ENCODE assay signal across 10 cellular contexts in genomic region chr3:36989000-36989399, GRCh38. TPM values are rescaled to one million over a fixed set of nuclear protein-coding genes. Genes with fewer than 3 reads are reported as not detected.
DNase-seq lines count a peak whose midpoint lies in the region; ATAC-seq and TF ChIP-seq lines count a peak whose summit lies in the region.
"Had no signal": no experiment of that assay in that cellular context is flagged by ENCODE, and none has a peak within 500 bp of the region (broad histone marks: within the 10 kb centered on the region; RNA-seq: fewer than 3 reads in every experiment).

No MANE protein-coding gene starts in this region.

- peaks cover 51% of the 10 kb centered on the region for H3K4me1 Mint-ChIP-seq in activated T-cell treated with anti-CD3 and anti-CD28 coated beads, Interleukin-2, amount 50 U/mL, for 24 hours (ENCODE audit: low read depth)
- peaks cover 27% of the 10 kb centered on the region for H3K4me1 Mint-ChIP-seq in glutamatergic neuron (ENCODE audit: low read depth, unreplicated experiment)
- peaks cover 29% of the 10 kb centered on the region for H3K4me1 Mint-ChIP-seq in stimulated activated effector memory CD8-positive, alpha-beta T cell treated with anti-CD3 and anti-CD28 coated beads, Interleukin-12 subunit alpha, Interleukin-12 subunit beta, amount 100 ng/mL, for 72 hours
- peaks cover 38% of the 10 kb centered on the region for H3K4me1 Mint-ChIP-seq in osteocyte (ENCODE audit: unreplicated experiment)

- 0 out of 2 replicates have a peak, but pooled peaks cover 11% of the 10 kb centered on the region for H3F3A ChIP-seq in SU-DHL-6 (ENCODE audit: insufficient read depth)

- H3K4me2 ChIP-seq in SU-DHL-6 (ENCODE audit: low read depth, low read length, poor library complexity, severe bottlenecking) = peak overlapping the region; percentile 94

- H3K27me3 ChIP-seq in SU-DHL-6 (ENCODE audit: low read length) = no peaks in the 10 kb centered on the region

- no peaks in the 10 kb centered on the region for H3K9me2 ChIP-seq in SU-DHL-6 (replicated peaks; ENCODE audit: insufficient read depth, low read length)

- TF ChIP-seq CTCF in SU-DHL-6 (IDR thresholded peaks at IDR 0.05; ENCODE audit: insufficient read depth, low read length, poor library complexity, severe bottlenecking) (no peak), glutamatergic neuron (IDR thresholded peaks at IDR 0.05; ENCODE audit: partially characterized antibody, unreplicated experiment) (no peak), osteocyte (IDR thresholded peaks at IDR 0.05) (no peak)

- no peak overlapping the region for H3K27ac ChIP-seq in SU-DHL-6 (ENCODE audit: low read depth, low read length)

- peak overlapping the region; percentile 78 for H3K9ac ChIP-seq in SU-DHL-6 (ENCODE audit: low read length)

- no peak overlapping the region for H3K4me3 Mint-ChIP-seq in activated T-cell treated with anti-CD3 and anti-CD28 coated beads, Interleukin-2, amount 50 U/mL, for 24 hours
- peak overlapping the region; percentile 63 for H3K4me3 Mint-ChIP-seq in glutamatergic neuron (ENCODE audit: unreplicated experiment)
- no peak overlapping the region for H3K4me3 Mint-ChIP-seq in stimulated activated effector memory CD8-positive, alpha-beta T cell treated with anti-CD3 and anti-CD28 coated beads, Interleukin-12 subunit alpha, Interleukin-12 subunit beta, amount 100 ng/mL, for 72 hours
- no peak overlapping the region for H3K4me3 Mint-ChIP-seq in osteocyte (ENCODE audit: unreplicated experiment)

- peak overlapping the region; percentile 63 for H3K27ac Mint-ChIP-seq in activated T-cell treated with anti-CD3 and anti-CD28 coated beads, Interleukin-2, amount 50 U/mL, for 24 hours
- H3K27ac Mint-ChIP-seq in glutamatergic neuron (ENCODE audit: unreplicated experiment) = no peak overlapping the region
- peak overlapping the region; percentile 32 for H3K27ac Mint-ChIP-seq in stimulated activated effector memory CD8-positive, alpha-beta T cell treated with anti-CD3 and anti-CD28 coated beads, Interleukin-12 subunit alpha, Interleukin-12 subunit beta, amount 100 ng/mL, for 72 hours
- H3K27ac Mint-ChIP-seq in osteocyte (ENCODE audit: unreplicated experiment) = no peak overlapping the region

- peaks cover 48% of the 10 kb centered on the region for H3K36me3 ChIP-seq in SU-DHL-6 (ENCODE audit: low read length)

- peaks cover 55% of the 10 kb centered on the region for H3K79me2 ChIP-seq in SU-DHL-6 (ENCODE audit: insufficient read depth, low read length)

- no peak for ATAC-seq in stimulated activated effector memory CD8-positive, alpha-beta T cell treated with anti-CD3 and anti-CD28 coated beads, Interleukin-12 subunit alpha, Interleukin-12 subunit beta, amount 100 ng/mL, for 72 hours
- ATAC-seq: sciatic nerve had no signal

- no peaks in the 10 kb centered on the region for H3K9me3 Mint-ChIP-seq in activated T-cell treated with anti-CD3 and anti-CD28 coated beads, Interleukin-2, amount 50 U/mL, for 24 hours
- peaks cover 2% of the 10 kb centered on the region for H3K9me3 Mint-ChIP-seq in glutamatergic neuron (ENCODE audit: unreplicated experiment)
- H3K9me3 Mint-ChIP-seq in stimulated activated effector memory CD8-positive, alpha-beta T cell treated with anti-CD3 and anti-CD28 coated beads, Interleukin-12 subunit alpha, Interleukin-12 subunit beta, amount 100 ng/mL, for 72 hours = peaks cover 3% of the 10 kb centered on the region
- H3K9me3 Mint-ChIP-seq in osteocyte (ENCODE audit: unreplicated experiment) = no peaks in the 10 kb centered on the region

- no peak for DNase-seq in activated T-cell treated with anti-CD3 and anti-CD28 coated beads, Interleukin-2, amount 50 U/mL, for 24 hours
- no peak for DNase-seq in activated T-cell treated with anti-CD3 and anti-CD28 coated beads for 4 hours
- DNase-seq in glutamatergic neuron = no peak
- no peak for DNase-seq in stimulated activated effector memory CD8-positive, alpha-beta T cell treated with anti-CD3 and anti-CD28 coated beads, Interleukin-12 subunit alpha, Interleukin-12 subunit beta, amount 100 ng/mL, for 72 hours (ENCODE audit: low spot score in 2 of 2)
- DNase-seq in osteocyte (ENCODE audit: extremely low spot score, unreplicated experiment) = no peak
- no peak for DNase-seq in globus pallidus (ENCODE audit: low spot score)
- no peak for DNase-seq in HuH-7 (ENCODE audit: low spot score)
- DNase-seq: NCI-H2171 treated with DMSO at 0.1 percent for 48 hours had no signal

- H4K20me1 ChIP-seq in SU-DHL-6 (ENCODE audit: low read depth, low read length) = peaks cover 13% of the 10 kb centered on the region

- H3K27me3 Mint-ChIP-seq in activated T-cell treated with anti-CD3 and anti-CD28 coated beads, Interleukin-2, amount 50 U/mL, for 24 hours = no peaks in the 10 kb centered on the region
- no peaks in the 10 kb centered on the region for H3K27me3 Mint-ChIP-seq in glutamatergic neuron (ENCODE audit: unreplicated experiment)
- H3K27me3 Mint-ChIP-seq in osteocyte (ENCODE audit: unreplicated experiment) = no peaks in the 10 kb centered on the region

- H3K4me3 ChIP-seq in SU-DHL-6 (ENCODE audit: insufficient read depth, low read length, poor library complexity, severe bottlenecking) = peak overlapping the region; percentile 78

- H2AFZ ChIP-seq in SU-DHL-6 (ENCODE audit: low read depth, low read length, severe bottlenecking) = no peak overlapping the region

- peaks cover 46% of the 10 kb centered on the region for H3K36me3 Mint-ChIP-seq in activated T-cell treated with anti-CD3 and anti-CD28 coated beads, Interleukin-2, amount 50 U/mL, for 24 hours (ENCODE audit: low read depth)
- H3K36me3 Mint-ChIP-seq in glutamatergic neuron (ENCODE audit: unreplicated experiment) (peaks cover 4% of the 10 kb centered on the region), osteocyte (ENCODE audit: unreplicated experiment) (peaks cover 44% of the 10 kb centered on the region)
- no peaks in the 10 kb centered on the region for H3K36me3 Mint-ChIP-seq in stimulated activated effector memory CD8-positive, alpha-beta T cell treated with anti-CD3 and anti-CD28 coated beads, Interleukin-12 subunit alpha, Interleukin-12 subunit beta, amount 100 ng/mL, for 72 hours

- H3K9me3 ChIP-seq in SU-DHL-6 (ENCODE audit: insufficient read depth, low read length) = no peaks in the 10 kb centered on the region

RNA-seq across cellular contexts. Expression of gene EPM2AIP1, which starts 3.9 kb away (rescaled TPM):
- total RNA-seq in glutamatergic neuron (ENCODE audit: unreplicated experiment) (17.2 TPM), osteocyte (24.5 and 24.8 TPM in 2 replicates)

RNA-seq across cellular contexts. Expression of gene MLH1, which starts 4.3 kb away (rescaled TPM):
- total RNA-seq in glutamatergic neuron (ENCODE audit: unreplicated experiment) (30.4 TPM), osteocyte (31.2 and 35.6 TPM in 2 replicates)

RNA-seq across cellular contexts. Expression of gene TRANK1, which starts 44.1 kb away (rescaled TPM):
- total RNA-seq in glutamatergic neuron (ENCODE audit: unreplicated experiment) (0.51 TPM), osteocyte (24.9 and 26.1 TPM in 2 replicates)

Comparison
In these comparisons a context has a peak if more than half of its experiments do, and no peak if none do; other contexts are left out.
1. H3K27ac Mint-ChIP-seq: peak in activated T-cell treated with anti-CD3 and anti-CD28 coated beads, Interleukin-2, amount 50 U/mL, for 24 hours (single experiment) and stimulated activated effector memory CD8-positive, alpha-beta T cell treated with anti-CD3 and anti-CD28 coated beads, Interleukin-12 subunit alpha, Interleukin-12 subunit beta, amount 100 ng/mL, for 72 hours (single experiment); none in glutamatergic neuron (single experiment) and osteocyte (single experiment).
2. RNA of gene TRANK1, which starts 44.1 kb away (total RNA-seq): 24.9 to 26.1 TPM in osteocyte; 0.51 TPM in glutamatergic neuron (single experiment); every median in the first group is over 10 times any median in the second.